ENCODE assay signal across 34 cellular contexts in the genomic region with DNA sequence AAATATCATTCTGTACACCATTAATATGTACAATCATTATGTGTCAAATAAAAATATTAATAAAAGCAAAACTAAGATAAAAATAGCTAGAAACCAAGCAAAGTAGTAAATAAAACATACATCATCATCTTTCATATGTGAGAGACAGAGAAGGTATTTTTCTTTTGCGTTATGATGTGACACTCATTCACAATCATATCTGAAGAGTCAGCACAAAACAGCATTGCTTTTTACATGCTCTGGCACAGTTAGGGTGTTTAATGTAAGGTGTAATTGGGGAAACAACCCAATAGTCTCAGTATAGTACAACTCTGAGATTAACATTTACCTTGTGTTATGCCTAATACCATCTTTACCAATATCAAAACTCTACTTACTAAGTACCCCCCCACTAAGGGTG.
"Had no signal": no experiment of that assay in that cellular context is flagged by ENCODE, and none has a peak within 500 bp of the region (broad histone marks: within the 10 kb centered on the region; RNA-seq: fewer than 3 reads in every experiment).

No MANE protein-coding gene starts in this region.

- ATAC-seq: activated naive CD4-positive, alpha-beta T cell treated with anti-CD3 and anti-CD28 coated beads, Interleukin-2, amount 50 U/mL, for 72 hours; activated naive CD8-positive, alpha-beta T cell treated with anti-CD3 and anti-CD28 coated beads, Interleukin-2, amount 50 U/mL, for 24 hours; activated T-cell treated with anti-CD3 and anti-CD28 coated beads, Interleukin-2, amount 50 U/mL, for 4 hours; activated T-cell treated with anti-CD3 and anti-CD28 coated beads, Interleukin-2, amount 50 U/mL, for 72 hours; activated T-helper 17 cell treated with anti-CD3 and anti-CD28 coated beads, Interleukin-2, amount 50 U/mL, for 72 hours; body of pancreas had no signal

- H3K27ac ChIP-seq: adrenal gland, ascending aorta, body of pancreas, brain microvascular endothelial cell, breast epithelium, cardiac muscle cell had no signal

- H3K36me3 ChIP-seq: adrenal gland, ascending aorta, brain microvascular endothelial cell, cardiac muscle cell had no signal

- H3K4me3 ChIP-seq: adrenal gland, ascending aorta, body of pancreas, breast epithelium, cardiac muscle cell had no signal

- DNase-seq: activated effector memory CD4-positive, alpha-beta T cell treated with anti-CD3 and anti-CD28 coated beads, Interleukin-2, amount 50 U/mL, for 16 hours; activated effector memory CD4-positive, alpha-beta T cell treated with Interleukin-2 at 50 U/mL for 16 hours; activated gamma-delta T cell; activated gamma-delta T cell treated with Interleukin-2 at 50 U/mL for 16 hours; activated naive CD4-positive, alpha-beta T cell; activated naive CD4-positive, alpha-beta T cell treated with anti-CD3 and anti-CD28 coated beads for 36 hours; activated naive CD4-positive, alpha-beta T cell treated with anti-CD3 and anti-CD28 coated beads, Interleukin-2, amount 10 ng/mL, durations not matched to agents 7 days and 5 days; activated naive CD4-positive, alpha-beta T cell treated with anti-CD3 and anti-CD28 coated beads, Interleukin-2, amount 50 U/mL, for 16 hours; activated naive CD4-positive, alpha-beta T cell treated with Interleukin-2 at 50 U/mL for 16 hours; activated naive CD8-positive, alpha-beta T cell treated with anti-CD3 and anti-CD28 coated beads for 36 hours; activated naive CD8-positive, alpha-beta T cell treated with anti-CD3 and anti-CD28 coated beads, Interleukin-2, amount 10 ng/mL, durations not matched to agents 7 days and 5 days; activated naive CD8-positive, alpha-beta T cell treated with anti-CD3 and anti-CD28 coated beads, Interleukin-2, amount 50 U/mL, for 24 hours; activated T-cell treated with anti-CD3 and anti-CD28 coated beads, Interleukin-2, amount 50 U/mL, for 1 hour; activated T-cell treated with anti-CD3 and anti-CD28 coated beads, Interleukin-2, amount 50 U/mL, for 24 hours; activated T-cell treated with anti-CD3 and anti-CD28 coated beads, Interleukin-2, amount 50 U/mL, for 4 hours; activated T-cell treated with anti-CD3 and anti-CD28 coated beads, Interleukin-2, amount 50 U/mL, for 48 hours; activated T-cell treated with anti-CD3 and anti-CD28 coated beads, Interleukin-2, amount 50 U/mL, for 72 hours; adrenal gland; amniotic stem cell; amygdala; anterior cingulate cortex; aorta; body of pancreas; brain microvascular endothelial cell; caudate nucleus; central memory CD4-positive, alpha-beta T cell; cerebellar nuclear complex had no signal

- H3K4me1 ChIP-seq: adrenal gland, ascending aorta, body of pancreas, breast epithelium had no signal

- H3K27me3 ChIP-seq: adrenal gland, ascending aorta, body of pancreas, brain microvascular endothelial cell, breast epithelium, cardiac muscle cell had no signal

- H3K9me3 ChIP-seq: adrenal gland, ascending aorta, body of pancreas, breast epithelium had no signal

- FAIRE-seq: astrocyte, bronchial epithelial cell had no signal
